Comparison of ENCODE assay signal across 8 cellular contexts in the genomic region with DNA sequence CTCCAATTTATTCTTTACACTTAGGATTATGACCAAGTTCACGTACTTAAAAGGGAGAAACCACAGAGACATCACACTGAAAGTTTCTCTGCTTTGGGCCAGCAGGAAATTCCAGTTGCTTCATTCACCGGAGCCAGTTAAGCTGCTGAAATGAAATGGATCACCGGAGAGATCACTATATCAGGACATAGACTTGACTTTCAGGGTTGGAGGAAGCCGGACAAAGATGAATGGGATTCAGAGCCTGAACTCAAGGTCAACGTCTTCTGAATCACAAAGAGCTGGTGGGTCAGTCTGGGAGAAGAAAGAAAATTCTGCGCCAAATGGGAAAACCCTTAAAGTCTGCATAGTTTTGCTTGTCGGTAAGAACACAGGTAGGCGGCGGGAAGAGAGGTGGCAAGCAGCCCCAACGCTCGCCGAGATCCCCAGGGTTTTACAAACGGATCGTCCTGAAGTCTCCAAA.
DNase-seq lines count a peak whose midpoint lies in the region; ATAC-seq and TF ChIP-seq lines count a peak whose summit lies in the region.

No MANE protein-coding gene starts in this region.

- CTCF ChIA-PET in Calu3 (lab: Charles Lee) = interaction anchor here (1.5 kb wide), 1 partner anchor 673 kb away, joined by 5 read pairs; no protein-coding TSS in a partner anchor

- no peaks in the 10 kb centered on the region for H3K27me3 Mint-ChIP-seq in Calu3 (ENCODE audit: unreplicated experiment)
- H3K27me3 Mint-ChIP-seq in activated naive CD8-positive, alpha-beta T cell treated with anti-CD3 and anti-CD28 coated beads, Interleukin-2, amount 50 U/mL, for 24 hours = peaks cover 42% of the 10 kb centered on the region

- H3K4me3 ChIP-seq in iPS-18a (ENCODE audit: low read length) = peak overlapping the region; percentile 95

- peak overlapping the region; percentile 50 for H3K9ac ChIP-seq in iPS-18a (ENCODE audit: low read length)

- no peak overlapping the region for H3K27ac ChIP-seq in iPS-18a (ENCODE audit: low read length)

- H3K27me3 ChIP-seq in iPS-18a (ENCODE audit: control insufficient read depth, insufficient read depth, low read length) = peaks cover 21% of the 10 kb centered on the region

- no peaks in the 10 kb centered on the region for H3K4me1 Mint-ChIP-seq in Calu3 (ENCODE audit: low read depth, unreplicated experiment)
- peaks cover 10% of the 10 kb centered on the region for H3K4me1 Mint-ChIP-seq in activated naive CD8-positive, alpha-beta T cell treated with anti-CD3 and anti-CD28 coated beads, Interleukin-2, amount 50 U/mL, for 24 hours
- H3K4me1 Mint-ChIP-seq in stimulated activated effector memory CD8-positive, alpha-beta T cell treated with anti-CD3 and anti-CD28 coated beads, Interleukin-12 subunit alpha, Interleukin-12 subunit beta, amount 100 ng/mL, for 72 hours = peaks cover 4% of the 10 kb centered on the region

- intact Hi-C loops in Calu3 (cut with micrococcal nuclease; ENCODE audit: unreplicated experiment) = loop anchor here (5.0 kb wide), 2 partner anchors 76 to 99 kb away; no protein-coding TSS in a partner anchor

- DNase-seq in Calu3 (peak; percentile 8), HT-29 (ENCODE audit: low spot score) (peak; percentile 61), NCI-H446 (lab: John Stamatoyannopoulos, UW) (no peak)
- DNase-seq in activated naive CD8-positive, alpha-beta T cell treated with anti-CD3 and anti-CD28 coated beads, Interleukin-2, amount 50 U/mL, for 24 hours = no peak
- DNase-seq in stimulated activated effector memory CD8-positive, alpha-beta T cell treated with anti-CD3 and anti-CD28 coated beads, Interleukin-12 subunit alpha, Interleukin-12 subunit beta, amount 100 ng/mL, for 72 hours (ENCODE audit: low spot score in 2 of 2) = no peak

- H3K27ac Mint-ChIP-seq in Calu3 (ENCODE audit: unreplicated experiment) = peak overlapping the region; percentile 89
- H3K27ac Mint-ChIP-seq in activated naive CD8-positive, alpha-beta T cell treated with anti-CD3 and anti-CD28 coated beads, Interleukin-2, amount 50 U/mL, for 24 hours = peak overlapping the region; percentile 48
- H3K27ac Mint-ChIP-seq in stimulated activated effector memory CD8-positive, alpha-beta T cell treated with anti-CD3 and anti-CD28 coated beads, Interleukin-12 subunit alpha, Interleukin-12 subunit beta, amount 100 ng/mL, for 72 hours = no peak overlapping the region

- TF ChIP-seq CTCF in Calu3 (IDR thresholded peaks at IDR 0.05; ENCODE audit: unreplicated experiment) = no peak

- no peaks in the 10 kb centered on the region for H3K9me3 Mint-ChIP-seq in Calu3 (ENCODE audit: low read depth, unreplicated experiment)
- H3K9me3 Mint-ChIP-seq in activated naive CD8-positive, alpha-beta T cell treated with anti-CD3 and anti-CD28 coated beads, Interleukin-2, amount 50 U/mL, for 24 hours = no peaks in the 10 kb centered on the region
- no peaks in the 10 kb centered on the region for H3K9me3 Mint-ChIP-seq in stimulated activated effector memory CD8-positive, alpha-beta T cell treated with anti-CD3 and anti-CD28 coated beads, Interleukin-12 subunit alpha, Interleukin-12 subunit beta, amount 100 ng/mL, for 72 hours

- no peak for ATAC-seq in activated naive CD8-positive, alpha-beta T cell treated with anti-CD3 and anti-CD28 coated beads, Interleukin-2, amount 50 U/mL, for 24 hours
- ATAC-seq in stimulated activated effector memory CD8-positive, alpha-beta T cell treated with anti-CD3 and anti-CD28 coated beads, Interleukin-12 subunit alpha, Interleukin-12 subunit beta, amount 100 ng/mL, for 72 hours = no peak
- no peak for ATAC-seq in HG03280 (IDR thresholded peaks at IDR 0.05; ENCODE audit: unreplicated experiment)
- ATAC-seq in HG02610 (IDR thresholded peaks at IDR 0.05; ENCODE audit: unreplicated experiment) = no peak

- H3K9me3 ChIP-seq in iPS-18a (ENCODE audit: control insufficient read depth, low read depth, low read length) = no peaks in the 10 kb centered on the region

- peaks cover 14% of the 10 kb centered on the region for H3K36me3 Mint-ChIP-seq in Calu3 (ENCODE audit: insufficient read depth, unreplicated experiment)
- no peaks in the 10 kb centered on the region for H3K36me3 Mint-ChIP-seq in activated naive CD8-positive, alpha-beta T cell treated with anti-CD3 and anti-CD28 coated beads, Interleukin-2, amount 50 U/mL, for 24 hours (ENCODE audit: low read depth)
- no peaks in the 10 kb centered on the region for H3K36me3 Mint-ChIP-seq in stimulated activated effector memory CD8-positive, alpha-beta T cell treated with anti-CD3 and anti-CD28 coated beads, Interleukin-12 subunit alpha, Interleukin-12 subunit beta, amount 100 ng/mL, for 72 hours

- BruUV-seq in Calu3 (replicated peaks; lab: Mats Ljungman, UMichigan) = no TSS peak

- peaks cover 9% of the 10 kb centered on the region for H3K4me1 ChIP-seq in iPS-18a (ENCODE audit: control insufficient read depth, low read depth, low read length)

- H3K4me3 Mint-ChIP-seq in Calu3 (ENCODE audit: low read depth, unreplicated experiment) = peak overlapping the region; percentile 96
- peak overlapping the region; percentile 65 for H3K4me3 Mint-ChIP-seq in activated naive CD8-positive, alpha-beta T cell treated with anti-CD3 and anti-CD28 coated beads, Interleukin-2, amount 50 U/mL, for 24 hours
- peak overlapping the region; percentile 81 for H3K4me3 Mint-ChIP-seq in stimulated activated effector memory CD8-positive, alpha-beta T cell treated with anti-CD3 and anti-CD28 coated beads, Interleukin-12 subunit alpha, Interleukin-12 subunit beta, amount 100 ng/mL, for 72 hours

- H3K36me3 ChIP-seq in iPS-18a (ENCODE audit: control insufficient read depth, low read depth, low read length) = no peaks in the 10 kb centered on the region

Comparison
In these comparisons a context has a peak if more than half of its experiments do, and no peak if none do; other contexts are left out.
1. DNase-seq: peak in Calu3 (single experiment) and HT-29 (single experiment); none in activated naive CD8-positive, alpha-beta T cell treated with anti-CD3 and anti-CD28 coated beads, Interleukin-2, amount 50 U/mL, for 24 hours (single experiment), stimulated activated effector memory CD8-positive, alpha-beta T cell treated with anti-CD3 and anti-CD28 coated beads, Interleukin-12 subunit alpha, Interleukin-12 subunit beta, amount 100 ng/mL, for 72 hours (0 of 2) and NCI-H446 (0 of 2).
2. Peak in every context shown above with its lines, with median percentiles within 50 percentile points of each other: H3K4me3 Mint-ChIP-seq.